1 cellular context compared by ENCODE assay signal in the genomic region with DNA sequence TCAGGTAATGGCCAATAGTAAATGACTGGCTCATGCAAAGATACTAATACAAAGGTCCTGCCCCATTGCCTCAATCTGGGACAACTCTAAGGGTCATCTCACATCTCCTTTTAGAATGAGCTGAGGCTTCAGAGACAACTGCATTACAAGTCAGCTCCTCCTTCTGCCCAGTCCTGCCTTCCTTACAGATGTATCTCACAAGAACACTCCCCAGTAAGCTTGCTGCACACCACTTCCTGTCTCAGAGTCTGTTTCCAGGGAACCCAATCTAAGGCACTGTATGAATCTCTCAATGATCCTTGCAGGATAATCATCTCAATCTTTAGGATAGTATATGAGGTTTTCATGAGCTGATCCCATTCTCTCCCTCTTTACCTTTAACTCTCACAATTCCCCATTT.
TF ChIP-seq lines count a peak whose summit lies in the region.

No MANE protein-coding gene starts in this region.

TF ChIP-seq in H1, 55 proteins besides CTCF, POLR2A, EP300 and RAD21:
- TF ChIP-seq SUZ12 (IDR thresholded peaks at IDR 0.05; ENCODE audit: low read length) (no peak), KDM5A (IDR thresholded peaks at IDR 0.05; ENCODE audit: low read length) (no peak), TAF7 (optimal IDR thresholded peaks at IDR 0.05; ENCODE audit: borderline replicate concordance, low read depth, low read length) (no peak), EZH2 (IDR thresholded peaks at IDR 0.05; ENCODE audit: low read depth, low read length, severe bottlenecking) (no peak), CBX5 (IDR thresholded peaks at IDR 0.05; ENCODE audit: low read depth, low read length) (no peak), CHD2 (IDR thresholded peaks at IDR 0.05; ENCODE audit: low read length) (no peak), YY1 (IDR thresholded peaks at IDR 0.05; ENCODE audit: low read depth, low read length) (no peak), ATF2 (IDR thresholded peaks at IDR 0.05; ENCODE audit: low read length) (no peak), ATF3 (IDR thresholded peaks at IDR 0.05; ENCODE audit: insufficient read depth, low read depth, low read length) (no peak), CEBPB (IDR thresholded peaks at IDR 0.05; ENCODE audit: low read depth, low read length) (no peak), ZNF274 (IDR thresholded peaks at IDR 0.05; ENCODE audit: borderline replicate concordance, extremely low read depth, low read length) (no peak), RFX5 (IDR thresholded peaks at IDR 0.05; ENCODE audit: borderline replicate concordance, low read depth, low read length) (no peak)
